ENCODE assay signal across 8 cellular contexts in genomic region chr13:103883152-103883551, GRCh38.
A peak's percentile ranks its signal among the peaks of the same experiment; 100 is the strongest.
DNase-seq lines count a peak whose midpoint lies in the region; ATAC-seq, FAIRE-seq and TF ChIP-seq lines count a peak whose summit lies in the region.

No MANE protein-coding gene starts in this region.

- no peaks in the 10 kb centered on the region for H3K4me1 Mint-ChIP-seq in activated CD4-positive, alpha-beta T cell treated with anti-CD3 and anti-CD28 coated beads for 36 hours

- peak; percentile 39 for TF ChIP-seq CTCF in kidney (IDR thresholded peaks at IDR 0.05; ENCODE audit: borderline replicate concordance, extremely low read depth, insufficient read depth)

- no peak overlapping the region for H3K9ac ChIP-seq in kidney (ENCODE audit: low read length in 2 of 2)

- H3K27ac Mint-ChIP-seq in activated CD4-positive, alpha-beta T cell treated with anti-CD3 and anti-CD28 coated beads for 36 hours, result no peak overlapping the region

- no peak for ATAC-seq in activated CD4-positive, alpha-beta T cell treated with anti-CD3 and anti-CD28 coated beads for 36 hours
- ATAC-seq in HG02973 (IDR thresholded peaks at IDR 0.05; ENCODE audit: unreplicated experiment), result no peak

- no peaks in the 10 kb centered on the region for H3K27me3 Mint-ChIP-seq in activated CD4-positive, alpha-beta T cell treated with anti-CD3 and anti-CD28 coated beads for 36 hours

- H3K4me1 ChIP-seq in kidney (ENCODE audit: control insufficient read depth in 1 of 2, insufficient read depth in 1 of 2, low read depth in 1 of 2, low read length in 2 of 2), result no peaks in the 10 kb centered on the region

- no peaks in the 10 kb centered on the region for H3K36me3 Mint-ChIP-seq in activated CD4-positive, alpha-beta T cell treated with anti-CD3 and anti-CD28 coated beads for 36 hours (ENCODE audit: low read depth)

- H3K4me3 Mint-ChIP-seq in activated CD4-positive, alpha-beta T cell treated with anti-CD3 and anti-CD28 coated beads for 36 hours, result no peak overlapping the region

- H3K9me3 Mint-ChIP-seq in activated CD4-positive, alpha-beta T cell treated with anti-CD3 and anti-CD28 coated beads for 36 hours (ENCODE audit: low read depth), result no peaks in the 10 kb centered on the region

- no peak overlapping the region for H3K27ac ChIP-seq in kidney (ENCODE audit: low read depth in 2 of 2, low read length in 2 of 2)

- no peaks in the 10 kb centered on the region for H3K36me3 ChIP-seq in kidney (ENCODE audit: control insufficient read depth in 1 of 2, insufficient read depth in 2 of 2, low read length in 2 of 2)

- peak; percentile 91 for FAIRE-seq in kidney (lab: Jason Lieb, UNC)

- POLR2A ChIA-PET in activated CD4-positive, alpha-beta T cell treated with anti-CD3 and anti-CD28 coated beads for 36 hours (lab: Charles Lee), result no interaction called here

- CTCF ChIA-PET in activated CD4-positive, alpha-beta T cell treated with anti-CD3 and anti-CD28 coated beads for 36 hours (lab: Charles Lee), result no interaction called here

- peak; percentile 19 for DNase-seq in DMS79 treated with DMSO at 0.1 percent for 48 hours (lab: John Stamatoyannopoulos, UW)
- no peak for DNase-seq in DMS79 (lab: John Stamatoyannopoulos, UW)
- peak; percentile 70 to 85 for DNase-seq in NCI-H526 (lab: John Stamatoyannopoulos, UW)
- DNase-seq in cerebellum (ENCODE audit: low spot score), result peak; percentile 16
- DNase-seq in kidney, result peak; percentile 88
- peak; percentile 72 for DNase-seq in stromal cell of bone marrow (ENCODE audit: low read depth)
- no peak for DNase-seq in activated CD4-positive, alpha-beta T cell treated with anti-CD3 and anti-CD28 coated beads for 36 hours

- intact Hi-C loops in kidney (cut with DNase I), result no loop called here
- intact Hi-C loops in activated CD4-positive, alpha-beta T cell treated with anti-CD3 and anti-CD28 coated beads for 36 hours (cut with DNase I, micrococcal nuclease), result no loop called here

- peak overlapping the region in 1 of 2 donors; percentile 2 for H3K4me3 ChIP-seq in kidney (ENCODE audit: low read length in 2 of 2)

- H3K9me3 ChIP-seq in kidney (ENCODE audit: control insufficient read depth in 1 of 2, low read length in 2 of 2), result no peaks in the 10 kb centered on the region

Comparison
In these comparisons a context has a peak if more than half of its experiments do, and no peak if none do; other contexts are left out.
1. DNase-seq: peak in DMS79 treated with DMSO at 0.1 percent for 48 hours (single experiment), NCI-H526 (2 of 2), cerebellum (single experiment), kidney (single experiment) and stromal cell of bone marrow (single experiment); none in DMS79 (single experiment) and activated CD4-positive, alpha-beta T cell treated with anti-CD3 and anti-CD28 coated beads for 36 hours (single experiment).